ENCODE assay signal across 11 cellular contexts in the genomic region with DNA sequence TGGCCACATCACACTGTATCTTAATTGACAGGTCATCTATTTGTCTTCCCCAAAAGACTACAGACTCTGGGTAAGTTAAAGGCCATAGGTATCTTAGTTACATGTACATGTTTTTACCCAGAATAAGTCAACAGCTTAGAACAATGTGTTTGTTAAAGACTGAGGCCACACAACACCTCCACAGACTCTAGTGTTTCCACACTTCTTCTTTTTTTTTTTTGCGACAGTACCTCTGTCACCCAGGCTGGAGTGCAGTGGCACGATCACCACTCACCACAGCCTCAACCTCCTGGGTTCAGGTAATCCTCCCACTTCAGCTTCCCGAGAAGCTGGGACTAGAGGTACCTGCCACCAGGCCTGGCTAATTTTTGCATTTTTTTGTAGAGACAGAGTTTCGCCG. TPM values are rescaled to one million over a fixed set of nuclear protein-coding genes. Genes with fewer than 3 reads are reported as not detected.
A peak's percentile ranks its signal among the peaks of the same experiment; 100 is the strongest.
DNase-seq lines count a peak whose midpoint lies in the region; ATAC-seq, FAIRE-seq and TF ChIP-seq lines count a peak whose summit lies in the region.
"Had no signal": no experiment of that assay in that cellular context is flagged by ENCODE, and none has a peak within 500 bp of the region (broad histone marks: within the 10 kb centered on the region; RNA-seq: fewer than 3 reads in every experiment).

No MANE protein-coding gene starts in this region.

- peak overlapping the region; percentile 90 to 100 for H3K27ac Mint-ChIP-seq in activated naive CD4-positive, alpha-beta T cell treated with anti-CD3 and anti-CD28 coated beads, Interleukin-2, amount 50 U/mL, for 72 hours

- no peak for TF ChIP-seq POLR2A in upper lobe of left lung (IDR thresholded peaks at IDR 0.05)
- no peak for TF ChIP-seq POLR2A in GM12891 (IDR thresholded peaks at IDR 0.05; ENCODE audit: low read depth, low read length)

- ATAC-seq in activated naive CD4-positive, alpha-beta T cell treated with anti-CD3 and anti-CD28 coated beads, Interleukin-2, amount 50 U/mL, for 72 hours: no peak
- ATAC-seq in HG02852 (IDR thresholded peaks at IDR 0.05; ENCODE audit: unreplicated experiment): no peak
- no peak for ATAC-seq in upper lobe of left lung (ENCODE audit: low FRiP score in 2 of 2)

- H3K27ac ChIP-seq in BLaER1 treated with 17β-estradiol and CSF1 and Interleukin-3, amounts not matched to agents 10 nM and 100 nM: peak overlapping the region; percentile 1 to 100 (median 98); a peak in 21 of 22 replicates
- H3K27ac ChIP-seq in HL-60 (replicated peaks): peak overlapping the region; percentile 99
- no peak overlapping the region for H3K27ac ChIP-seq in mesodermal cell (ENCODE audit: low read depth, low read length, severe bottlenecking)
- peak overlapping the region in 1 of 4 donors; percentile 94 for H3K27ac ChIP-seq in upper lobe of left lung

- TF ChIP-seq CTCF in HL-60 (IDR thresholded peaks at IDR 0.05; ENCODE audit: insufficient read depth, low read length) (no peak), upper lobe of left lung (IDR thresholded peaks at IDR 0.05) (no peak)

- peaks cover 37 to 63% (median 45%) of the 10 kb centered on the region in 11 experiments for H3K36me3 ChIP-seq in BLaER1 treated with 17β-estradiol and CSF1 and Interleukin-3, amounts not matched to agents 10 nM and 100 nM
- peaks cover 26% of the 10 kb centered on the region for H3K36me3 ChIP-seq in mesodermal cell (ENCODE audit: control insufficient read depth, insufficient read depth, low read length)
- H3K36me3 ChIP-seq in upper lobe of left lung: peaks cover 0 to 31% (median 11%) of the 10 kb centered on the region in 4 donors

- TF ChIP-seq EP300 in upper lobe of left lung (IDR thresholded peaks at IDR 0.05): no peak

- H3K36me3 Mint-ChIP-seq in activated naive CD4-positive, alpha-beta T cell treated with anti-CD3 and anti-CD28 coated beads, Interleukin-2, amount 50 U/mL, for 72 hours: peaks cover 15 to 34% of the 10 kb centered on the region in 2 donors

- H3K4me2 ChIP-seq in BLaER1 treated with 17β-estradiol and CSF1 and Interleukin-3, amounts not matched to agents 10 nM and 100 nM: peak overlapping the region; percentile 82 to 95 (median 93)

- H3K4me1 ChIP-seq in BLaER1 treated with 17β-estradiol and CSF1 and Interleukin-3, amounts not matched to agents 10 nM and 100 nM: peaks cover 26 to 69% (median 48%) of the 10 kb centered on the region in 10 experiments
- peaks cover 7% of the 10 kb centered on the region for H3K4me1 ChIP-seq in mesodermal cell (ENCODE audit: control insufficient read depth, insufficient read depth, low read length, poor library complexity, severe bottlenecking)
- H3K4me1 ChIP-seq in upper lobe of left lung: peaks cover 18 to 28% (median 21%) of the 10 kb centered on the region in 4 donors

- peak overlapping the region; percentile 89 to 99 (median 97) for H3K9ac ChIP-seq in BLaER1 treated with 17β-estradiol and CSF1 and Interleukin-3, amounts not matched to agents 10 nM and 100 nM

- H3K9me3 Mint-ChIP-seq in activated naive CD4-positive, alpha-beta T cell treated with anti-CD3 and anti-CD28 coated beads, Interleukin-2, amount 50 U/mL, for 72 hours: no peaks in the 10 kb centered on the region

- DNase-seq in HL-60 (ENCODE audit: low read depth in 1 of 2, low spot score in 1 of 2) (peak in 1 of 2 experiments; percentile 34), GM19240 (ENCODE audit: insufficient read length, low spot score) (no peak), upper lobe of left lung (no peak), GM12891 (ENCODE audit: insufficient read length, low spot score) (no peak)
- DNase-seq in activated naive CD4-positive, alpha-beta T cell treated with anti-CD3 and anti-CD28 coated beads, Interleukin-2, amount 50 U/mL, for 72 hours (ENCODE audit: low spot score in 2 of 2): no peak
- DNase-seq: activated CD4-positive, CD25-positive, alpha-beta regulatory T cell treated with anti-CD3 and anti-CD28 coated beads, Interleukin-2, amount 50 U/mL, for 72 hours; NCI-H1694; testis had no signal

- no peaks in the 10 kb centered on the region for H3K27me3 ChIP-seq in BLaER1 treated with 17β-estradiol and CSF1 and Interleukin-3, amounts not matched to agents 10 nM and 100 nM
- H3K27me3 ChIP-seq in HL-60 (ENCODE audit: insufficient read depth, poor library complexity, severe bottlenecking) (no peaks in the 10 kb centered on the region), upper lobe of left lung (no peaks in the 10 kb centered on the region)
- H3K27me3 ChIP-seq: testis had no signal

- no peaks in the 10 kb centered on the region for H3K9me3 ChIP-seq in BLaER1 treated with 17β-estradiol and CSF1 and Interleukin-3, amounts not matched to agents 10 nM and 100 nM (replicated peaks in 1 of 11)
- no peaks in the 10 kb centered on the region for H3K9me3 ChIP-seq in mesodermal cell (ENCODE audit: control insufficient read depth, low read length)
- H3K9me3 ChIP-seq in upper lobe of left lung: no peaks in the 10 kb centered on the region
- H3K9me3 ChIP-seq: testis had no signal

- peak overlapping the region; percentile 73 to 90 (median 81) for H3K4me3 ChIP-seq in BLaER1 treated with 17β-estradiol and CSF1 and Interleukin-3, amounts not matched to agents 10 nM and 100 nM
- H3K4me3 ChIP-seq in HL-60 (replicated peaks; ENCODE audit: insufficient read depth, low read length) (peak overlapping the region; percentile 95), mesodermal cell (ENCODE audit: extremely low read depth, insufficient read depth, low read length, poor library complexity, severe bottlenecking) (peak overlapping the region; percentile 85), upper lobe of left lung (peak overlapping the region in 2 of 4 donors; percentile 93)

- WGBS in mesodermal cell (ENCODE audit: insufficient coverage in 2 of 2), 2 experiments: 85 to 89% methylated on average over 5 of the region's 5 CpGs
- 56 to 72% methylated on average over 5 of the region's 5 CpGs for WGBS in upper lobe of left lung, 2 donors

- no peak for FAIRE-seq in GM12891 (lab: Jason Lieb, UNC)

- peaks cover 0 to 12% (median 0%) of the 10 kb centered on the region in 11 experiments; a peak in 2 of 22 replicates for H4K20me1 ChIP-seq in BLaER1 treated with 17β-estradiol and CSF1 and Interleukin-3, amounts not matched to agents 10 nM and 100 nM

TF ChIP-seq in GM12891, 5 proteins besides CTCF, POLR2A, EP300 and RAD21:
- no peak for TF ChIP-seq PAX5 (IDR thresholded peaks at IDR 0.05; ENCODE audit: insufficient read depth, low read length, severe bottlenecking)
- no peak for TF ChIP-seq POU2F2 (IDR thresholded peaks at IDR 0.05; ENCODE audit: low read depth, low read length)
- TF ChIP-seq SPI1 (IDR thresholded peaks at IDR 0.05; ENCODE audit: low read depth, low read length): no peak
- TF ChIP-seq POLR2AphosphoS5 (IDR thresholded peaks at IDR 0.05; ENCODE audit: low read depth, low read length): no peak
- TF ChIP-seq TAF1 (IDR thresholded peaks at IDR 0.05; ENCODE audit: low read depth, low read length): no peak

RNA-seq across cellular contexts. Expression of a gene that starts 1.3 kb away (rescaled TPM):
- 10 to 100 TPM; 49.9 to 74.0 TPM for total RNA-seq in activated naive CD4-positive, alpha-beta T cell treated with anti-CD3 and anti-CD28 coated beads, Interleukin-2, amount 50 U/mL, for 72 hours
- polyA plus RNA-seq in mesodermal cell (2013, experiment 1 of 2): 37.7 TPM
- 41.5 TPM for polyA plus RNA-seq in mesodermal cell (2013, experiment 2 of 2)
- 10 to 100 TPM in 4 of 6 donors, 1 to 10 TPM in 2; 4.1 to 31.4 (median 19.6) TPM for total RNA-seq in upper lobe of left lung
- polyA plus RNA-seq in GM12891 (2012; ENCODE audit: low read depth, missing spikeins): 30.4 TPM

RNA-seq across cellular contexts. Expression of a gene that starts 1.9 kb away (rescaled TPM):
- total RNA-seq in activated naive CD4-positive, alpha-beta T cell treated with anti-CD3 and anti-CD28 coated beads, Interleukin-2, amount 50 U/mL, for 72 hours: 10 to 100 TPM; 17.4 to 41.5 TPM
- polyA plus RNA-seq in mesodermal cell (2013, experiment 1 of 2): 18.5 TPM
- 19.0 TPM for polyA plus RNA-seq in mesodermal cell (2013, experiment 2 of 2)
- 1 to 10 TPM; 3.1 to 6.1 (median 3.2) TPM for total RNA-seq in upper lobe of left lung
- polyA plus RNA-seq in GM12891 (2012; ENCODE audit: low read depth, missing spikeins): 31.6 TPM

RNA-seq across cellular contexts. Expression of a gene that starts 16.7 kb away (rescaled TPM):
- total RNA-seq in activated naive CD4-positive, alpha-beta T cell treated with anti-CD3 and anti-CD28 coated beads, Interleukin-2, amount 50 U/mL, for 72 hours: 100 to 1,000 TPM; 298 to 315 TPM
- 420 TPM for polyA plus RNA-seq in mesodermal cell (2013, experiment 1 of 2)
- 471 TPM for polyA plus RNA-seq in mesodermal cell (2013, experiment 2 of 2)
- total RNA-seq in upper lobe of left lung: 100 to 1,000 TPM; 139 to 347 (median 245) TPM
- 332 TPM for polyA plus RNA-seq in GM12891 (2012; ENCODE audit: low read depth, missing spikeins)

RNA-seq across cellular contexts. Expression of a gene that starts 35.1 kb away (rescaled TPM):
- total RNA-seq in activated naive CD4-positive, alpha-beta T cell treated with anti-CD3 and anti-CD28 coated beads, Interleukin-2, amount 50 U/mL, for 72 hours: 100 to 1,000 TPM; 113 to 122 TPM
- 95.2 TPM for polyA plus RNA-seq in mesodermal cell (2013, experiment 1 of 2)
- 93.4 TPM for polyA plus RNA-seq in mesodermal cell (2013, experiment 2 of 2)
- 100 to 1,000 TPM in 1 of 6 donors, 10 to 100 TPM in 5; 29.9 to 102 (median 86.7) TPM for total RNA-seq in upper lobe of left lung
- 113 TPM for polyA plus RNA-seq in GM12891 (2012; ENCODE audit: low read depth, missing spikeins)

RNA-seq across cellular contexts. Expression of a gene that starts 35.3 kb away (rescaled TPM):
- 1 to 10 TPM; 1.9 to 2.0 TPM for total RNA-seq in activated naive CD4-positive, alpha-beta T cell treated with anti-CD3 and anti-CD28 coated beads, Interleukin-2, amount 50 U/mL, for 72 hours
- polyA plus RNA-seq in mesodermal cell (2013, experiment 1 of 2): not detected
- polyA plus RNA-seq in mesodermal cell (2013, experiment 2 of 2): 0.56 TPM
- total RNA-seq in upper lobe of left lung: 1 to 10 TPM in 2 of 6 donors, under 1 TPM in 3, not detected in 1; 0.15 to 2.1 (median 0.94) TPM
- 0.32 TPM for polyA plus RNA-seq in GM12891 (2012; ENCODE audit: low read depth, missing spikeins)
